Comparison of ENCODE assay signal across 22 cellular contexts in the genomic region with DNA sequence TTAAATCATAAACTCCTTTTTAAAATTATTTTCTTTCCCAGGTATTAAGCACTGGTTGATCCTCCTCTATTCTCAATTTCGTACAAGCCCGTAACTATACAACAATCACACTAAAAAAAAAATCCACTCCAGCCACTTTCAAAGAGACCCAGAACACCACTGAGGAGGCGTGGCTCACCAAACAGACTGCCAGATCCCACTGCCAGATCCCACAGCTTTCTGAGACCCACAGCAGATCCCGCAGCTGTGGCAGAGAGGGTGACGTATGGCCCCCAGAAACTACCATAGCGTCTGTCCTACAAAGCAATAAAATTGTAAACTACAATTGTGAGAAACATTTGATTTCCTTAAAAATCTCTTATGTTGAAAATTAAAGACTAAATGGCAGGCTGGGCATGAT.
"Had no signal": no experiment of that assay in that cellular context is flagged by ENCODE, and none has a peak within 500 bp of the region (broad histone marks: within the 10 kb centered on the region; RNA-seq: fewer than 3 reads in every experiment).

No MANE protein-coding gene starts in this region.

- H3K4me1 Mint-ChIP-seq: activated CD4-positive, alpha-beta T cell treated with anti-CD3 and anti-CD28 coated beads, Interleukin-2, amount 10 ng/mL, durations not matched to agents 7 days and 5 days; activated T-helper 17 cell treated with anti-CD3 and anti-CD28 coated beads, Interleukin-2, amount 50 U/mL, for 72 hours; memory B cell; stimulated activated naive B cell treated with anti-CD40 and anti-IgM and Interleukin-4, amounts not matched to agents 10 μg/mL and 1 μg/mL and 100 μg/mL, for 72 hours had no signal

- H3K36me3 ChIP-seq: esophagus muscularis mucosa, gastrocnemius medialis, thoracic aorta, upper lobe of left lung, WERI-Rb-1 had no signal

- H3K27ac ChIP-seq: esophagus muscularis mucosa, thoracic aorta, upper lobe of left lung, WERI-Rb-1 had no signal

- ATAC-seq: activated CD8-positive, alpha-beta T cell treated with anti-CD3 and anti-CD28 coated beads, Interleukin-2, amount 10 ng/mL, durations not matched to agents 7 days and 5 days; activated naive CD4-positive, alpha-beta T cell treated with anti-CD3 and anti-CD28 coated beads, Interleukin-2, amount 50 U/mL, for 72 hours; activated T-helper 17 cell treated with anti-CD3 and anti-CD28 coated beads, Interleukin-2, amount 50 U/mL, for 72 hours; stimulated activated naive B cell treated with anti-CD40 and anti-IgM and Interleukin-4, amounts not matched to agents 10 μg/mL and 1 μg/mL and 100 μg/mL, for 72 hours had no signal

- H3K27me3 Mint-ChIP-seq: activated T-cell treated with anti-CD3 and anti-CD28 coated beads, Interleukin-2, amount 50 U/mL, for 24 hours had no signal

- H3K4me1 ChIP-seq: esophagus muscularis mucosa, gastrocnemius medialis, upper lobe of left lung had no signal

- DNase-seq: activated CD4-positive, alpha-beta T cell treated with anti-CD3 and anti-CD28 coated beads, Interleukin-2, amount 10 ng/mL, durations not matched to agents 7 days and 5 days; activated CD4-positive, CD25-positive, alpha-beta regulatory T cell treated with anti-CD3 and anti-CD28 coated beads, Interleukin-2, amount 50 U/mL, for 72 hours; activated CD8-positive, alpha-beta T cell treated with anti-CD3 and anti-CD28 coated beads, Interleukin-2, amount 10 ng/mL, durations not matched to agents 7 days and 5 days; activated T-cell treated with anti-CD3 and anti-CD28 coated beads, Interleukin-2, amount 50 U/mL, for 24 hours; aorta; dermis blood vessel endothelial cell; effector memory CD4-positive, alpha-beta T cell; hippocampal formation; nephron progenitor cell; nucleus accumbens; SK-N-SH; stimulated activated CD4-positive, alpha-beta T cell treated with anti-CD3 and anti-CD28 coated beads, Interleukin-2, amount 100 ng/mL, for 48 hours; stimulated activated CD8-positive, alpha-beta memory T cell treated with anti-CD3 and anti-CD28 coated beads, Interleukin-4, amount 100 ng/mL, for 48 hours; stimulated activated naive B cell treated with anti-CD40 and anti-IgM and Interleukin-4, amounts not matched to agents 10 μg/mL and 1 μg/mL and 100 μg/mL, for 72 hours; upper lobe of left lung; WERI-Rb-1 had no signal

- H3K27ac Mint-ChIP-seq: activated CD4-positive, alpha-beta T cell treated with anti-CD3 and anti-CD28 coated beads, Interleukin-2, amount 10 ng/mL, durations not matched to agents 7 days and 5 days; activated CD8-positive, alpha-beta T cell treated with anti-CD3 and anti-CD28 coated beads, Interleukin-2, amount 10 ng/mL, durations not matched to agents 7 days and 5 days; activated naive CD4-positive, alpha-beta T cell treated with anti-CD3 and anti-CD28 coated beads, Interleukin-2, amount 50 U/mL, for 72 hours; activated T-cell treated with anti-CD3 and anti-CD28 coated beads, Interleukin-2, amount 50 U/mL, for 24 hours; activated T-helper 17 cell treated with anti-CD3 and anti-CD28 coated beads, Interleukin-2, amount 50 U/mL, for 72 hours; memory B cell; nephron progenitor cell; stimulated activated naive B cell treated with anti-CD40 and anti-IgM and Interleukin-4, amounts not matched to agents 10 μg/mL and 1 μg/mL and 100 μg/mL, for 72 hours had no signal

- H3K9ac ChIP-seq: SK-N-SH had no signal

- H3K27me3 ChIP-seq: esophagus muscularis mucosa, gastrocnemius medialis, upper lobe of left lung had no signal

- H3K4me2 ChIP-seq: SK-N-SH had no signal

- H3K9me3 Mint-ChIP-seq: activated CD4-positive, alpha-beta T cell treated with anti-CD3 and anti-CD28 coated beads, Interleukin-2, amount 10 ng/mL, durations not matched to agents 7 days and 5 days; activated naive CD4-positive, alpha-beta T cell treated with anti-CD3 and anti-CD28 coated beads, Interleukin-2, amount 50 U/mL, for 72 hours; activated T-cell treated with anti-CD3 and anti-CD28 coated beads, Interleukin-2, amount 50 U/mL, for 24 hours; activated T-helper 17 cell treated with anti-CD3 and anti-CD28 coated beads, Interleukin-2, amount 50 U/mL, for 72 hours; memory B cell; nephron progenitor cell; stimulated activated naive B cell treated with anti-CD40 and anti-IgM and Interleukin-4, amounts not matched to agents 10 μg/mL and 1 μg/mL and 100 μg/mL, for 72 hours had no signal

- H3K9me3 ChIP-seq: esophagus muscularis mucosa, gastrocnemius medialis, SK-N-SH, thoracic aorta, upper lobe of left lung had no signal

- H3K4me3 ChIP-seq: esophagus muscularis mucosa, gastrocnemius medialis, thoracic aorta, upper lobe of left lung had no signal

- H3K36me3 Mint-ChIP-seq: activated naive CD4-positive, alpha-beta T cell treated with anti-CD3 and anti-CD28 coated beads, Interleukin-2, amount 50 U/mL, for 72 hours; memory B cell; stimulated activated naive B cell treated with anti-CD40 and anti-IgM and Interleukin-4, amounts not matched to agents 10 μg/mL and 1 μg/mL and 100 μg/mL, for 72 hours had no signal

- H3K4me3 Mint-ChIP-seq: activated CD4-positive, alpha-beta T cell treated with anti-CD3 and anti-CD28 coated beads, Interleukin-2, amount 10 ng/mL, durations not matched to agents 7 days and 5 days; activated CD8-positive, alpha-beta T cell treated with anti-CD3 and anti-CD28 coated beads, Interleukin-2, amount 10 ng/mL, durations not matched to agents 7 days and 5 days; activated T-cell treated with anti-CD3 and anti-CD28 coated beads, Interleukin-2, amount 50 U/mL, for 24 hours; activated T-helper 17 cell treated with anti-CD3 and anti-CD28 coated beads, Interleukin-2, amount 50 U/mL, for 72 hours; memory B cell; nephron progenitor cell; stimulated activated naive B cell treated with anti-CD40 and anti-IgM and Interleukin-4, amounts not matched to agents 10 μg/mL and 1 μg/mL and 100 μg/mL, for 72 hours had no signal
